ENCODE assay signal across 19 cellular contexts in the genomic region with DNA sequence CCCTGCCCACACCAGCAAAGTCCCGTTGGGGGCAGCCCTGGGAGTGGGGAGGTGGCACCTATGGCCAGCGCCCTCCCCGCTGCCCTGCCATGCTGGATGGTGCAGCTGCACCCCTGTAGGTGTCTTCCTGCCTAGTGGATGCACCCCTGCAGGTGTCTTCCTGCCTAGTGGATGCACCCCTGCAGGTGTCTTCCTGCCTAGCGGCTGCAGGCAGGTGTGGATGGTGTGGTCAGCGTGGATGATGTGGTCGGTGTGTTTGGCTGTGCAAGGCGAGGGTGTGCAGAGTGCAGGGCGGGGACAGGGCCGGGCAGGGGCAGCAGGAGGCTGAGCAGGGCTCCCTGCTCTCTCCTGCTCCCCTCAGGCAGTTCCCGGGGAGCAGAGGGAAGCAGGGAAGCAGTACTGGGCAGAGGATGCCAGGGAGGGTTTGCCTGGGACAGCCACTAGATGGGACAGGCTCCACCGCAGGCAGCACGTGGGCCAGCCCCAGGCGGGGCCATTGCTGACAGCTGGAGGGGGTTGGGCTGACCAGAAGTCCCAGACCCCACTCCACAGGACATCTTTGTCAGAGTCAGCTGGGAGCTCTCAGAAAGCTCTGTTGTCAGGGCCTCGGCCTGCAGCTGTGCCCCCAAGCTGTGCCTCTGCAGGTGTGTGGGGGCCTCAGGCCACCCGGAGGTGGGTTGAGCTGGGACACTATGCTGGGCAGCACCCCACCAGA. TPM values are rescaled to one million over a fixed set of nuclear protein-coding genes. Genes with fewer than 3 reads are reported as not detected.
DNase-seq lines count a peak whose midpoint lies in the region; ATAC-seq, FAIRE-seq and TF ChIP-seq lines count a peak whose summit lies in the region.
"Had no signal": no experiment of that assay in that cellular context is flagged by ENCODE, and none has a peak within 500 bp of the region (broad histone marks: within the 10 kb centered on the region; RNA-seq: fewer than 3 reads in every experiment).

No MANE protein-coding gene starts in this region.

- H3K4me1 ChIP-seq in RWPE2 (ENCODE audit: insufficient read depth, poor library complexity, severe bottlenecking): peaks cover 8% of the 10 kb centered on the region
- H3K4me1 ChIP-seq: pancreas had no signal

- H3K9me3 ChIP-seq in RWPE2 (ENCODE audit: severe bottlenecking): no peaks in the 10 kb centered on the region
- H3K9me3 ChIP-seq: pancreas, SJSA1, spleen, testis had no signal

- FAIRE-seq in GM12891 (lab: Jason Lieb, UNC): peak; percentile 28
- FAIRE-seq: pancreas had no signal

- peaks cover 43 to 67% (median 47%) of the 10 kb centered on the region in 3 donors for H3K4me1 Mint-ChIP-seq in naive B cell
- H3K4me1 Mint-ChIP-seq in HFFc6 (ENCODE audit: low read depth): no peaks in the 10 kb centered on the region

- H3K9me3 Mint-ChIP-seq in naive B cell: no peaks in the 10 kb centered on the region
- no peaks in the 10 kb centered on the region for H3K9me3 Mint-ChIP-seq in HFFc6
- H3K9me3 Mint-ChIP-seq: activated CD4-positive, alpha-beta memory T cell treated with anti-CD3 and anti-CD28 coated beads, Interleukin-2, amount 10 ng/mL, durations not matched to agents 7 days and 5 days; dendritic cell treated with granulocyte-macrophage colony-stimulating factor and Interleukin-4, amounts not matched to agents 40 ng/mL and 50 ng/mL, for 4 days had no signal

- H3K36me3 Mint-ChIP-seq in naive B cell (peaks cover 0 to 19% of the 10 kb centered on the region in 2 donors), HFFc6 (ENCODE audit: low read depth) (no peaks in the 10 kb centered on the region)

- H3K36me3 ChIP-seq in RWPE2 (ENCODE audit: low read depth): no peaks in the 10 kb centered on the region
- H3K36me3 ChIP-seq: pancreas, SJSA1, spleen had no signal

- no peak overlapping the region for H3K27ac ChIP-seq in RWPE2 (ENCODE audit: poor library complexity, severe bottlenecking)
- H3K27ac ChIP-seq: pancreas, SJSA1, testis had no signal

- H3K27ac Mint-ChIP-seq in naive B cell (peak overlapping the region in 5 of 6 donors; percentile 13 to 81 (median 59)), HFFc6 (no peak overlapping the region)
- H3K27ac Mint-ChIP-seq: activated CD4-positive, alpha-beta memory T cell treated with anti-CD3 and anti-CD28 coated beads, Interleukin-2, amount 10 ng/mL, durations not matched to agents 7 days and 5 days; dendritic cell treated with granulocyte-macrophage colony-stimulating factor and Interleukin-4, amounts not matched to agents 40 ng/mL and 50 ng/mL, for 4 days had no signal

- peak overlapping the region in 6 of 8 donors; percentile 22 to 84 (median 65) for H3K4me3 Mint-ChIP-seq in naive B cell
- H3K4me3 Mint-ChIP-seq in HFFc6: no peak overlapping the region
- H3K4me3 Mint-ChIP-seq: activated CD4-positive, alpha-beta memory T cell treated with anti-CD3 and anti-CD28 coated beads, Interleukin-2, amount 10 ng/mL, durations not matched to agents 7 days and 5 days; dendritic cell treated with granulocyte-macrophage colony-stimulating factor and Interleukin-4, amounts not matched to agents 40 ng/mL and 50 ng/mL, for 4 days had no signal

- peaks cover 0 to 18% (median 7%) of the 10 kb centered on the region in 3 donors for H3K27me3 Mint-ChIP-seq in naive B cell
- H3K27me3 Mint-ChIP-seq in HFFc6 (ENCODE audit: insufficient read depth): peaks cover 15% of the 10 kb centered on the region

- H3K4me3 ChIP-seq in RWPE2 (ENCODE audit: severe bottlenecking): no peak overlapping the region
- H3K4me3 ChIP-seq: pancreas, SJSA1, testis had no signal

- TF ChIP-seq CTCF in RWPE2 (IDR thresholded peaks at IDR 0.05; ENCODE audit: poor library complexity, severe bottlenecking): no peak
- no peak for TF ChIP-seq CTCF in HFFc6 (IDR thresholded peaks at IDR 0.05)

- no peaks in the 10 kb centered on the region for H3K27me3 ChIP-seq in RWPE2 (ENCODE audit: insufficient read depth, poor library complexity, severe bottlenecking)
- H3K27me3 ChIP-seq: pancreas, SJSA1, testis had no signal

- DNase-seq in NCI-H2227 (lab: John Stamatoyannopoulos, UW; ENCODE audit: unreplicated experiment) (peak; percentile 21), NCI-H2227 treated with DMSO at 0.1 percent for 48 hours (lab: John Stamatoyannopoulos, UW) (no peak), GM12891 (ENCODE audit: insufficient read length, low spot score) (no peak), RWPE2 (ENCODE audit: low spot score) (no peak), naive B cell (no peak), HFFc6 (no peak), MV-4-11 (lab: John Stamatoyannopoulos, UW) (no peak)
- DNase-seq: activated CD4-positive, alpha-beta memory T cell treated with anti-CD3 and anti-CD28 coated beads, Interleukin-2, amount 10 ng/mL, durations not matched to agents 7 days and 5 days; activated effector memory CD4-positive, alpha-beta T cell treated with anti-CD3 and anti-CD28 coated beads, Interleukin-2, amount 50 U/mL, for 16 hours; NCI-H1436; NCI-H774; spleen; testis had no signal

- 0 out of 3 replicates have a peak, but pooled peaks have one; percentile 5 for ATAC-seq in RWPE2 (ENCODE audit: low read depth)
- no peak for ATAC-seq in naive B cell (ENCODE audit: low read depth in 2 of 2)
- no peak for ATAC-seq in GM18502 (IDR thresholded peaks at IDR 0.05; ENCODE audit: poor library complexity, unreplicated experiment)
- ATAC-seq: pancreas had no signal

- no peak for TF ChIP-seq POLR2A in GM12891 (IDR thresholded peaks at IDR 0.05; ENCODE audit: low read depth, low read length)

TF ChIP-seq in GM12891, 5 proteins besides CTCF, POLR2A, EP300 and RAD21:
- TF ChIP-seq POLR2AphosphoS5 (IDR thresholded peaks at IDR 0.05; ENCODE audit: low read depth, low read length) (no peak), TAF1 (IDR thresholded peaks at IDR 0.05; ENCODE audit: low read depth, low read length) (no peak), PAX5 (IDR thresholded peaks at IDR 0.05; ENCODE audit: insufficient read depth, low read length, severe bottlenecking) (no peak), SPI1 (IDR thresholded peaks at IDR 0.05; ENCODE audit: low read depth, low read length) (no peak), POU2F2 (IDR thresholded peaks at IDR 0.05; ENCODE audit: low read depth, low read length) (no peak)

RNA-seq across cellular contexts. Expression of a gene that starts 23.6 kb away (rescaled TPM):
- polyA plus RNA-seq in GM12891 (2012; ENCODE audit: low read depth, missing spikeins): 0.98 TPM
- polyA plus RNA-seq in naive B cell (ENCODE audit: low read depth in 6 of 6): 1 to 10 TPM; 1.8 to 6.0 (median 4.3) TPM
- not detected for total RNA-seq in HFFc6 (2021; fragmentation: NEBNext Ultra II Directional; extraction: Animal tissue kit (Norgen Biotek cat#: 25700))
- total RNA-seq: A673; activated CD4-positive, alpha-beta memory T cell treated with anti-CD3 and anti-CD28 coated beads, Interleukin-2, amount 10 ng/mL, durations not matched to agents 7 days and 5 days; mesenteric fat pad had no signal

RNA-seq across cellular contexts. Expression of a gene that starts 44.9 kb away (rescaled TPM):
- polyA plus RNA-seq in GM12891 (2012; ENCODE audit: low read depth, missing spikeins): not detected
- not detected for polyA plus RNA-seq in naive B cell (ENCODE audit: low read depth in 6 of 6)
- total RNA-seq in HFFc6 (2021; fragmentation: NEBNext Ultra II Directional; extraction: Animal tissue kit (Norgen Biotek cat#: 25700)): under 1 TPM in 1 of 6 experiments, not detected in 5; 0.07 TPM
- total RNA-seq: activated CD4-positive, alpha-beta memory T cell treated with anti-CD3 and anti-CD28 coated beads, Interleukin-2, amount 10 ng/mL, durations not matched to agents 7 days and 5 days; mesenteric fat pad had no signal

RNA-seq across cellular contexts. Expression of a gene that starts 45.5 kb away (rescaled TPM):
- polyA plus RNA-seq in GM12891 (2012; ENCODE audit: low read depth, missing spikeins): 46.7 TPM
- polyA plus RNA-seq in naive B cell (ENCODE audit: low read depth in 6 of 6): 100 to 1,000 TPM in 2 of 6 donors, 10 to 100 TPM in 4; 93.5 to 120 (median 96.2) TPM
- total RNA-seq in HFFc6 (2021; fragmentation: NEBNext Ultra II Directional; extraction: Animal tissue kit (Norgen Biotek cat#: 25700)): 100 to 1,000 TPM; 130 to 175 (median 161) TPM
